29 cellular contexts compared by ENCODE assay signal in the genomic region with DNA sequence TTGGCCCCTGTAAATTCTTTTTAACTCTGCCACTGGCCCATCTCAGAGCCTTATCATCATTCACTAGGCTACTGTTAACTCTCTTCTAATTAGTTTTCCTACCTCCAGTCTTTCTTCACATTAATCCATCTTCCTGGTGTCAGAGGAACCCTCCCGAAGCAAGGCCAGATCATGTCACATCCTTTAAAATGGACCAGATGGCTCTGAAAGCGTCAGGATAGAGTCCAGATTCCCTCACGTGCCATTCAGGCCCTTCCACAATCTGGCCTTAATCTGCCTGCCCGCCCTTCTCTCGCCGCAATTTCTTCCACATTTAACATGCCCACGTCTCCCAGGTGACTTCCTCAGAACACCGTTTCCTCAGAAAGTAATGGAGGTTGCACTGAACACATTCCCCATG.
"Had no signal": no experiment of that assay in that cellular context is flagged by ENCODE, and none has a peak within 500 bp of the region (broad histone marks: within the 10 kb centered on the region; RNA-seq: fewer than 3 reads in every experiment).

No MANE protein-coding gene starts in this region.

- H3K27me3 Mint-ChIP-seq: naive thymus-derived CD8-positive, alpha-beta T cell; stimulated activated naive B cell treated with anti-CD40 and anti-IgM and Interleukin-4, amounts not matched to agents 10 μg/mL and 1 μg/mL and 100 μg/mL, for 72 hours had no signal

- H3K36me3 Mint-ChIP-seq: immature natural killer cell had no signal

- H3K4me1 Mint-ChIP-seq: immature natural killer cell; naive thymus-derived CD8-positive, alpha-beta T cell; nephron; neural crest cell; stimulated activated naive B cell treated with anti-CD40 and anti-IgM and Interleukin-4, amounts not matched to agents 10 μg/mL and 1 μg/mL and 100 μg/mL, for 72 hours had no signal

- H3K27ac ChIP-seq: left lung, lower lobe of right lung, pancreas, prostate gland, skin epidermis, stomach, testis, thyroid gland, transverse colon, upper lobe of right lung had no signal

- ATAC-seq: left colon; left lung; lower lobe of right lung; naive thymus-derived CD8-positive, alpha-beta T cell; pancreas; right cardiac atrium; sciatic nerve; stimulated activated naive B cell treated with anti-CD40 and anti-IgM and Interleukin-4, amounts not matched to agents 10 μg/mL and 1 μg/mL and 100 μg/mL, for 72 hours; stimulated activated naive CD8-positive, alpha-beta T cell treated with anti-CD3 and anti-CD28 coated beads, Interleukin-15, Interleukin-2, amounts not matched to agents 100 U/mL and 50 U/mL, for 24 hours; upper lobe of right lung had no signal

- H3K4me1 ChIP-seq: left lung, lower lobe of right lung, pancreas, prostate gland, stomach, testis, thyroid gland, transverse colon, upper lobe of right lung had no signal

- H3K4me3 ChIP-seq: left lung, lower lobe of right lung, pancreas, prostate gland, skin epidermis, stomach, testis, thyroid gland, transverse colon, upper lobe of right lung had no signal

- H3K36me3 ChIP-seq: left lung, lower lobe of right lung, pancreas, prostate gland, stomach, thyroid gland, transverse colon, upper lobe of right lung had no signal

- H3K4me3 Mint-ChIP-seq: immature natural killer cell; naive thymus-derived CD8-positive, alpha-beta T cell; nephron; neural crest cell; stimulated activated naive B cell treated with anti-CD40 and anti-IgM and Interleukin-4, amounts not matched to agents 10 μg/mL and 1 μg/mL and 100 μg/mL, for 72 hours had no signal

- H3K9me3 ChIP-seq: pancreas, prostate gland, testis, thyroid gland had no signal

- H3K27ac Mint-ChIP-seq: immature natural killer cell; naive thymus-derived CD8-positive, alpha-beta T cell; nephron; stimulated activated naive B cell treated with anti-CD40 and anti-IgM and Interleukin-4, amounts not matched to agents 10 μg/mL and 1 μg/mL and 100 μg/mL, for 72 hours had no signal

- DNase-seq: immature natural killer cell; kidney; left colon; left lung; lower lobe of right lung; mammary epithelial cell; mesenchymal stem cell; naive thymus-derived CD8-positive, alpha-beta T cell; nucleus accumbens; pancreas; posterior cingulate gyrus; retina; right cardiac atrium; stimulated activated CD4-positive, alpha-beta T cell treated with anti-CD3 and anti-CD28 coated beads, Interleukin-12 subunit alpha, Interleukin-12 subunit beta, amount 100 ng/mL, for 4 hours; stimulated activated CD4-positive, alpha-beta T cell treated with anti-CD3 and anti-CD28 coated beads, Interleukin-15, amount 100 ng/mL, for 24 hours; stimulated activated CD4-positive, alpha-beta T cell treated with anti-CD3 and anti-CD28 coated beads, Interleukin-2, amount 100 ng/mL, for 24 hours; stimulated activated CD4-positive, alpha-beta T cell treated with anti-CD3 and anti-CD28 coated beads, Interleukin-4, amount 100 ng/mL, for 1 hour; stimulated activated naive B cell treated with anti-CD40 and anti-IgM and Interleukin-4, amounts not matched to agents 10 μg/mL and 1 μg/mL and 100 μg/mL, for 72 hours; stimulated activated naive CD8-positive, alpha-beta T cell treated with anti-CD3 and anti-CD28 coated beads, Interleukin-15, Interleukin-2, amounts not matched to agents 100 U/mL and 50 U/mL, for 24 hours; stomach; testis; thyroid gland; transverse colon; upper lobe of right lung had no signal

- H3K27me3 ChIP-seq: left lung, pancreas, stomach, testis, thyroid gland, transverse colon, upper lobe of right lung had no signal
